In the genomic region with DNA sequence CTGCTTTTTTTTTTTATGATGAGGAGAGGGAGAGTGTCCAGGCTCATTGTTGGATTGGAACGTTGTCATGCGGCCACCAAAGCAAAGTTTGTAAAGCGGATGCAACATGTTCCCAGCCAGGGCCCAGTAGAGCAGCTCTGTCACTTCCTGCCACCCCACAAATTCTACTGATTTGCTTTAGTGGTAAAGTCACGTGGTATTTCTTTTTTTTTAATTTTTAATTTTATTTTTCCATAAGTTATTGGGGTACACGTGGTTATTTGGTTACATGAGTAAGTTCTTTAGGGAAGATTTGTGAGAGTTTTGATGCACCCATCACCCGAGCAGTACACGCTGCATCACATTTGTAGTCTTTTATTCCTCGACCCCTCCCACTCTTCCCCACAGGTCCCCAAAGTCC, we compare ENCODE assay signal across 27 cellular contexts.
"Had no signal": no experiment of that assay in that cellular context is flagged by ENCODE, and none has a peak within 500 bp of the region (broad histone marks: within the 10 kb centered on the region; RNA-seq: fewer than 3 reads in every experiment).

No MANE protein-coding gene starts in this region.

- H3K27ac ChIP-seq: brain microvascular endothelial cell, coronary artery, dorsolateral prefrontal cortex, esophagus muscularis mucosa, foreskin keratinocyte, gastrocnemius medialis, heart right ventricle had no signal

- H3K27me3 ChIP-seq: brain microvascular endothelial cell, foreskin keratinocyte, gastrocnemius medialis had no signal

- DNase-seq: activated CD4-positive, alpha-beta memory T cell treated with anti-CD3 and anti-CD28 coated beads for 36 hours; activated CD4-positive, alpha-beta T cell treated with anti-CD3 and anti-CD28 coated beads for 36 hours; activated CD4-positive, alpha-beta T cell treated with anti-CD3 and anti-CD28 coated beads, Interleukin-2, amount 10 ng/mL, durations not matched to agents 24 days and 14 days; activated CD4-positive, CD25-positive, alpha-beta regulatory T cell; activated CD4-positive, CD25-positive, alpha-beta regulatory T cell treated with anti-CD3 and anti-CD28 coated beads, Interleukin-2, amount 50 U/mL, for 72 hours; activated CD8-positive, alpha-beta memory T cell treated with anti-CD3 and anti-CD28 coated beads, Interleukin-2, amount 10 ng/mL, durations not matched to agents 7 days and 5 days; activated CD8-positive, alpha-beta memory T cell treated with anti-CD3 and anti-CD28 coated beads, Interleukin-2, amount 50 U/mL, for 4 hours; activated CD8-positive, alpha-beta T cell treated with anti-CD3 and anti-CD28 coated beads, Interleukin-2, amount 10 ng/mL, durations not matched to agents 7 days and 5 days; activated naive CD4-positive, alpha-beta T cell treated with anti-CD3 and anti-CD28 coated beads, Interleukin-2, amount 10 ng/mL, durations not matched to agents 7 days and 5 days; activated T-cell treated with anti-CD3 and anti-CD28 coated beads, Interleukin-2, amount 50 U/mL, for 1 hour; activated T-cell treated with anti-CD3 and anti-CD28 coated beads, Interleukin-2, amount 50 U/mL, for 48 hours; amniotic stem cell; anterior cingulate cortex; brain microvascular endothelial cell; dorsolateral prefrontal cortex; effector memory CD8-positive, alpha-beta T cell; erythroblast; foreskin keratinocyte; gastrocnemius medialis; heart right ventricle; T-helper 1 cell; T-helper 17 cell; T1000 had no signal

- H3K4me1 ChIP-seq: esophagus muscularis mucosa, foreskin keratinocyte, gastrocnemius medialis, heart right ventricle had no signal

- ATAC-seq: activated CD4-positive, alpha-beta T cell treated with anti-CD3 and anti-CD28 coated beads for 36 hours; activated CD8-positive, alpha-beta memory T cell treated with anti-CD3 and anti-CD28 coated beads, Interleukin-2, amount 10 ng/mL, durations not matched to agents 7 days and 5 days; activated CD8-positive, alpha-beta T cell treated with anti-CD3 and anti-CD28 coated beads, Interleukin-2, amount 10 ng/mL, durations not matched to agents 7 days and 5 days; effector memory CD8-positive, alpha-beta T cell; foreskin keratinocyte; gastrocnemius medialis; heart right ventricle; T-helper 17 cell had no signal

- H3K36me3 ChIP-seq: brain microvascular endothelial cell, esophagus muscularis mucosa, gastrocnemius medialis, heart right ventricle had no signal

- FAIRE-seq: astrocyte, bronchial epithelial cell had no signal

- H3K4me3 ChIP-seq: coronary artery, dorsolateral prefrontal cortex, esophagus muscularis mucosa, gastrocnemius medialis, heart right ventricle had no signal
